In genomic region chr5:121273818-121274433, GRCh38 we compare ENCODE assay signal across 8 cellular contexts.
DNase-seq lines count a peak whose midpoint lies in the region; ATAC-seq and TF ChIP-seq lines count a peak whose summit lies in the region.

No MANE protein-coding gene starts in this region.

- CTCF ChIA-PET in activated naive CD4-positive, alpha-beta T cell treated with anti-CD3 and anti-CD28 coated beads, Interleukin-2, amount 10 ng/mL, durations not matched to agents 7 days and 5 days (lab: Charles Lee) = no interaction called here

- peak; percentile 56 for DNase-seq in SIG-M5 treated with dmso at 0.1 percent for 504 hours (lab: John Stamatoyannopoulos, UW; ENCODE audit: unreplicated experiment)
- DNase-seq in SIG-M5 (lab: John Stamatoyannopoulos, UW) = no peak
- peak; percentile 43 to 44 for DNase-seq in SHP77 (lab: John Stamatoyannopoulos, UW)
- DNase-seq in fibroblast of mammary gland (ENCODE audit: low read depth) = peak; percentile 94
- DNase-seq in stimulated activated naive B cell treated with anti-CD40 and anti-IgM and Interleukin-4, amounts not matched to agents 10 μg/mL and 1 μg/mL and 100 μg/mL, for 72 hours = no peak
- DNase-seq in activated naive CD4-positive, alpha-beta T cell treated with anti-CD3 and anti-CD28 coated beads, Interleukin-2, amount 10 ng/mL, durations not matched to agents 7 days and 5 days = no peak
- DNase-seq in NCI-H1048 (lab: John Stamatoyannopoulos, UW) = no peak

- no peak for TF ChIP-seq CTCF in fibroblast of mammary gland (conservative IDR thresholded peaks at IDR 0.05; ENCODE audit: control insufficient read depth, insufficient read depth, low read depth, low read length)

- no peaks in the 10 kb centered on the region for H3K36me3 Mint-ChIP-seq in stimulated activated naive B cell treated with anti-CD40 and anti-IgM and Interleukin-4, amounts not matched to agents 10 μg/mL and 1 μg/mL and 100 μg/mL, for 72 hours
- H3K36me3 Mint-ChIP-seq in activated naive CD4-positive, alpha-beta T cell treated with anti-CD3 and anti-CD28 coated beads, Interleukin-2, amount 10 ng/mL, durations not matched to agents 7 days and 5 days = no peaks in the 10 kb centered on the region

- H3K9me3 Mint-ChIP-seq in stimulated activated naive B cell treated with anti-CD40 and anti-IgM and Interleukin-4, amounts not matched to agents 10 μg/mL and 1 μg/mL and 100 μg/mL, for 72 hours = no peaks in the 10 kb centered on the region
- peaks cover 10% of the 10 kb centered on the region for H3K9me3 Mint-ChIP-seq in activated naive CD4-positive, alpha-beta T cell treated with anti-CD3 and anti-CD28 coated beads, Interleukin-2, amount 10 ng/mL, durations not matched to agents 7 days and 5 days

- no peaks in the 10 kb centered on the region for H3K27me3 Mint-ChIP-seq in stimulated activated naive B cell treated with anti-CD40 and anti-IgM and Interleukin-4, amounts not matched to agents 10 μg/mL and 1 μg/mL and 100 μg/mL, for 72 hours
- no peaks in the 10 kb centered on the region for H3K27me3 Mint-ChIP-seq in activated naive CD4-positive, alpha-beta T cell treated with anti-CD3 and anti-CD28 coated beads, Interleukin-2, amount 10 ng/mL, durations not matched to agents 7 days and 5 days

- H3K27ac Mint-ChIP-seq in stimulated activated naive B cell treated with anti-CD40 and anti-IgM and Interleukin-4, amounts not matched to agents 10 μg/mL and 1 μg/mL and 100 μg/mL, for 72 hours = no peak overlapping the region
- no peak overlapping the region for H3K27ac Mint-ChIP-seq in activated naive CD4-positive, alpha-beta T cell treated with anti-CD3 and anti-CD28 coated beads, Interleukin-2, amount 10 ng/mL, durations not matched to agents 7 days and 5 days

- no peaks in the 10 kb centered on the region for H3K4me1 Mint-ChIP-seq in stimulated activated naive B cell treated with anti-CD40 and anti-IgM and Interleukin-4, amounts not matched to agents 10 μg/mL and 1 μg/mL and 100 μg/mL, for 72 hours
- H3K4me1 Mint-ChIP-seq in activated naive CD4-positive, alpha-beta T cell treated with anti-CD3 and anti-CD28 coated beads, Interleukin-2, amount 10 ng/mL, durations not matched to agents 7 days and 5 days = no peaks in the 10 kb centered on the region

- H3K4me3 Mint-ChIP-seq in stimulated activated naive B cell treated with anti-CD40 and anti-IgM and Interleukin-4, amounts not matched to agents 10 μg/mL and 1 μg/mL and 100 μg/mL, for 72 hours = no peak overlapping the region
- no peak overlapping the region for H3K4me3 Mint-ChIP-seq in activated naive CD4-positive, alpha-beta T cell treated with anti-CD3 and anti-CD28 coated beads, Interleukin-2, amount 10 ng/mL, durations not matched to agents 7 days and 5 days

- peak; percentile 25 to 27 for ATAC-seq in stimulated activated naive B cell treated with anti-CD40 and anti-IgM and Interleukin-4, amounts not matched to agents 10 μg/mL and 1 μg/mL and 100 μg/mL, for 72 hours (replicated peaks)
- no peak for ATAC-seq in GM21619 (IDR thresholded peaks at IDR 0.05; ENCODE audit: unreplicated experiment)

- no peak overlapping the region for H3K4me3 ChIP-seq in fibroblast of mammary gland (ENCODE audit: control insufficient read depth, low read depth, low read length)

Comparison
In these comparisons a context has a peak if more than half of its experiments do, and no peak if none do; other contexts are left out.
1. DNase-seq: peak in SIG-M5 treated with dmso at 0.1 percent for 504 hours (single experiment), SHP77 (2 of 2) and fibroblast of mammary gland (single experiment); none in SIG-M5 (single experiment), stimulated activated naive B cell treated with anti-CD40 and anti-IgM and Interleukin-4, amounts not matched to agents 10 μg/mL and 1 μg/mL and 100 μg/mL, for 72 hours (single experiment), activated naive CD4-positive, alpha-beta T cell treated with anti-CD3 and anti-CD28 coated beads, Interleukin-2, amount 10 ng/mL, durations not matched to agents 7 days and 5 days (single experiment) and NCI-H1048 (single experiment).